Comparison of ENCODE assay signal across 24 cellular contexts in the genomic region with DNA sequence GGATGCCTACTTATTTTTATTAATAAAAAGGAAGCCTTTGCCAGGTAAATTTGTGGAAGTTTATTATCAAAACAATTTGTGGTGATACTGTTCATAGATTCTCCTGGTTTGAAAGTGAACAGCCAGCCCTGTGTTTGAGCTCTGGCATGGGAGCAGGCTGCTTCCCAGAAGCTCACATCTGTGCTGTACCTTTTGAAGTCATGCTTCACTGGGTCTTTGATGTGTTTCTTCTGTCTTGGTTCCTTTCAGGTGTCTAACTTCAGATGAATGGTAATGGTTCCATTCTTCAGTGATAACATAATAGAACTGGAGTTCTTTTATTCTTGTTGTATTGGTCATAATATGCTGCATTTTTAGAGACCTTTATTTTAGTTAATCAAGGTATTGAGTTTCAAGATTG.
DNase-seq lines count a peak whose midpoint lies in the region; ATAC-seq, FAIRE-seq and TF ChIP-seq lines count a peak whose summit lies in the region.
"Had no signal": no experiment of that assay in that cellular context is flagged by ENCODE, and none has a peak within 500 bp of the region (broad histone marks: within the 10 kb centered on the region; RNA-seq: fewer than 3 reads in every experiment).

No MANE protein-coding gene starts in this region.

- no peak overlapping the region for H3K4me2 ChIP-seq in DND-41 (ENCODE audit: insufficient read depth, low read length)

- H3K4me3 ChIP-seq in DND-41 (ENCODE audit: low read depth in 1 of 2, low read length in 2 of 2) (no peak overlapping the region), dorsolateral prefrontal cortex (no peak overlapping the region)
- H3K4me3 ChIP-seq: GM12878 had no signal

- no peak overlapping the region for H3K9ac ChIP-seq in DND-41 (ENCODE audit: low read depth, low read length)

- H3K79me2 ChIP-seq in DND-41 (ENCODE audit: insufficient read depth, low read length) = no peaks in the 10 kb centered on the region

- FAIRE-seq in endometrium (lab: Jason Lieb, UNC) = peak; percentile 59
- FAIRE-seq: A204.1, GM12878, HepG2 had no signal

- TF ChIP-seq CTCF in DND-41 (IDR thresholded peaks at IDR 0.05; ENCODE audit: borderline replicate concordance, extremely low read depth, low read length, poor library complexity, severe bottlenecking) = no peak
- TF ChIP-seq CTCF in dorsolateral prefrontal cortex (IDR thresholded peaks at IDR 0.05 in 54 of 56, conservative IDR thresholded peaks at IDR 0.05 in 2 of 56; ENCODE audit: low read depth in 1 of 56, partially characterized antibody in 56 of 56) = no peak

- H3K27ac ChIP-seq in DND-41 (ENCODE audit: low read length) (no peak overlapping the region), dorsolateral prefrontal cortex (no peak overlapping the region)

- intact Hi-C loops in dorsolateral prefrontal cortex (cut with DNase I) = no loop called here

- peaks cover 22% of the 10 kb centered on the region for H3K4me1 ChIP-seq in DND-41 (ENCODE audit: insufficient read depth, low read length)

- H3K9me3 ChIP-seq in DND-41 (ENCODE audit: insufficient read depth, low read length, severe bottlenecking) = no peaks in the 10 kb centered on the region
- H3K9me3 ChIP-seq: BE2C had no signal

- H3K36me3 ChIP-seq in DND-41 (ENCODE audit: insufficient read depth, low read length) = no peaks in the 10 kb centered on the region
- H3K36me3 ChIP-seq: BE2C had no signal

- DNase-seq in DND-41 (peak; percentile 39), NCI-H187 treated with DMSO at 0.1 percent for 48 hours (lab: John Stamatoyannopoulos, UW) (peak; percentile 2), NCI-H2171 treated with DMSO at 0.1 percent for 48 hours (lab: John Stamatoyannopoulos, UW) (peak; percentile 56), dorsolateral prefrontal cortex (no peak), glomerular visceral epithelial cell (ENCODE audit: extremely low spot score) (no peak)
- DNase-seq: ACHN; BE2C; C1 segment of cervical spinal cord; CD4-positive, CD25-positive, alpha-beta regulatory T cell; CD8-positive, alpha-beta memory T cell; COR-L47; DMS153; DMS79; GOT3; H7; HFFc6; KBM-7 had no signal

- ATAC-seq in DND-41 (ENCODE audit: insufficient read depth, low read depth) (peak; percentile 94), HG02763 (IDR thresholded peaks at IDR 0.05; ENCODE audit: unreplicated experiment) (no peak), GM21723 (IDR thresholded peaks at IDR 0.05; ENCODE audit: unreplicated experiment) (no peak)
- ATAC-seq: GM12878, HCT116, HepG2 had no signal

- H2AFZ ChIP-seq in DND-41 (ENCODE audit: low read depth, low read length) = no peak overlapping the region

- H3K27me3 ChIP-seq in DND-41 (ENCODE audit: insufficient read depth, low read length, poor library complexity) (no peaks in the 10 kb centered on the region), dorsolateral prefrontal cortex (peaks cover 0 to 12% (median 0%) of the 10 kb centered on the region in 45 donors)
- H3K27me3 ChIP-seq: BE2C had no signal

- no peaks in the 10 kb centered on the region for H4K20me1 ChIP-seq in DND-41 (ENCODE audit: insufficient read depth, low read length)

Comparison
In these comparisons a context has a peak if more than half of its experiments do, and no peak if none do; other contexts are left out.
1. DNase-seq: peak in DND-41 (single experiment), NCI-H187 treated with DMSO at 0.1 percent for 48 hours (single experiment) and NCI-H2171 treated with DMSO at 0.1 percent for 48 hours (single experiment); none in dorsolateral prefrontal cortex (0 of 10) and glomerular visceral epithelial cell (single experiment).